ENCODE assay signal across 23 cellular contexts in the genomic region with DNA sequence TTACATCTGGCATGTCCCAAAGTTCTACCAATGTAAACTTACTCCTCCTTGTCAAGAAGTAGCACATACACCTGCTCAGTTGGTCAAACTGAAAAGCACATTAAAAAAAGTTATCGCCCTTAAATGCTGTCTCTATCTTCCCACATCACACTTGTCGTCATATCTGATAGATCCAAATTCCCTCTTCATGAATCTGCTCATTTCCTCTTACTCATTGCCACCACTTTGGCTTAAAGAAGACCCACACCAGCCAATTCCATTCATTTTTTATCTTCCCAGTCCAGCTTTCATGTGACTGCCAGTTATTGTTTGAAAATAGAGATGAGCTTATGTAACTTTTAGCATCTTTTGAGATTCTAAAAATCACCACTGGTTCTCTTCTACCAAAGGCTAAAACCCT.
DNase-seq lines count a peak whose midpoint lies in the region; ATAC-seq and TF ChIP-seq lines count a peak whose summit lies in the region.
"Had no signal": no experiment of that assay in that cellular context is flagged by ENCODE, and none has a peak within 500 bp of the region (broad histone marks: within the 10 kb centered on the region; RNA-seq: fewer than 3 reads in every experiment).

No MANE protein-coding gene starts in this region.

- no peaks in the 10 kb centered on the region for H4K20me1 ChIP-seq in SK-N-SH (ENCODE audit: insufficient read depth)

- H3K27me3 Mint-ChIP-seq in activated naive CD8-positive, alpha-beta T cell treated with anti-CD3 and anti-CD28 coated beads for 36 hours: no peaks in the 10 kb centered on the region

- peaks cover 0 to 4% of the 10 kb centered on the region in 2 experiments; a peak in 1 of 4 replicates for H3K4me1 ChIP-seq in SK-N-SH (ENCODE audit: control insufficient read depth in 1 of 2, insufficient read depth in 2 of 2, low read depth in 1 of 2, low read length in 1 of 2)
- H3K4me1 ChIP-seq in mesenchymal stem cell (ENCODE audit: control insufficient read depth, insufficient read depth, low read depth, low read length): no peaks in the 10 kb centered on the region

- H2BK5ac ChIP-seq in mesenchymal stem cell (ENCODE audit: low read depth, low read length, poor library complexity, severe bottlenecking): no peak overlapping the region

- no peaks in the 10 kb centered on the region for H3K79me1 ChIP-seq in mesenchymal stem cell (replicated peaks; ENCODE audit: low read length, poor library complexity, severe bottlenecking)

- CTCF ChIA-PET in SK-N-SH (lab: Yijun Ruan, JAX): interaction anchor here (0.9 to 1.0 kb wide), 3 partner anchors 10 to 222 kb away, joined by 3 to 4 read pairs (median 3); no protein-coding TSS in a partner anchor

- no peak for DNase-seq in SK-N-SH
- peak; percentile 79 for DNase-seq in HT1080 (ENCODE audit: low read depth)
- DNase-seq in kidney tubule cell (ENCODE audit: low spot score): peak; percentile 13
- DNase-seq in activated naive CD8-positive, alpha-beta T cell treated with anti-CD3 and anti-CD28 coated beads for 36 hours: no peak
- DNase-seq in NCI-H524 treated with DMSO at 0.1 percent for 48 hours (lab: John Stamatoyannopoulos, UW): no peak
- no peak for DNase-seq in mesenchymal stem cell
- DNase-seq: KBM-7; NCI-H1092; NCI-H1436; NCI-H1930; NCI-H2227 treated with DMSO at 0.1 percent for 48 hours; NCI-H510A; NCI-H774; NK-92 treated with Interleukin-12 subunit alpha and Interleukin-12 subunit beta, amount 100 ng/mL, for 24 hours; SHP77 treated with DMSO at 0.1 percent for 48 hours had no signal

- H3K23ac ChIP-seq in mesenchymal stem cell (ENCODE audit: low read length in 2 of 2): no peak overlapping the region

- H3K9me3 ChIP-seq in SK-N-SH (no peaks in the 10 kb centered on the region), mesenchymal stem cell (ENCODE audit: control insufficient read depth, low read length) (no peaks in the 10 kb centered on the region)

- no peaks in the 10 kb centered on the region for H3F3A ChIP-seq in SK-N-SH (replicated peaks; ENCODE audit: insufficient read depth)

- H2BK12ac ChIP-seq in mesenchymal stem cell (ENCODE audit: low read length in 2 of 2): no peak overlapping the region

- no peak overlapping the region for H3K27ac Mint-ChIP-seq in activated naive CD8-positive, alpha-beta T cell treated with anti-CD3 and anti-CD28 coated beads for 36 hours

- TF ChIP-seq CTCF in SK-N-SH (IDR thresholded peaks at IDR 0.05): no peak

- H3K27ac ChIP-seq in SK-N-SH (ENCODE audit: low read depth in 2 of 2, low read length in 1 of 2) (peak overlapping the region in 1 of 2 experiments; percentile 67; a peak in 2 of 4 replicates), mesenchymal stem cell (ENCODE audit: low read length, poor library complexity, severe bottlenecking) (no peak overlapping the region)
- H3K27ac ChIP-seq: 22Rv1, C4-2B, RWPE1, SK-N-MC had no signal

- H2BK120ac ChIP-seq in mesenchymal stem cell (ENCODE audit: low read depth, low read length): no peak overlapping the region

- no peaks in the 10 kb centered on the region for H3K9me3 Mint-ChIP-seq in activated naive CD8-positive, alpha-beta T cell treated with anti-CD3 and anti-CD28 coated beads for 36 hours

- no peak overlapping the region for H4K91ac ChIP-seq in mesenchymal stem cell (ENCODE audit: low read length)

- H3K4me3 Mint-ChIP-seq in activated naive CD8-positive, alpha-beta T cell treated with anti-CD3 and anti-CD28 coated beads for 36 hours: no peak overlapping the region

- no peak overlapping the region for H3K14ac ChIP-seq in mesenchymal stem cell (ENCODE audit: low read length in 2 of 2)

- H2BK15ac ChIP-seq in mesenchymal stem cell (ENCODE audit: low read depth, poor library complexity, severe bottlenecking): no peak overlapping the region

- no peak overlapping the region for H3K4me2 ChIP-seq in SK-N-SH
- no peak overlapping the region for H3K4me2 ChIP-seq in mesenchymal stem cell (ENCODE audit: low read length, poor library complexity, severe bottlenecking)

- H3K27me3 ChIP-seq in SK-N-SH (ENCODE audit: insufficient read depth) (no peaks in the 10 kb centered on the region), mesenchymal stem cell (ENCODE audit: control insufficient read depth in 1 of 2, insufficient read depth in 1 of 2, low read length in 2 of 2) (no peaks in the 10 kb centered on the region)

- WGBS in SK-N-SH (ENCODE audit: low lambda C conversion rate): 28% methylated on average over 2 of the region's 2 CpGs
- 63% methylated on average over 2 of the region's 2 CpGs for WGBS in mesenchymal stem cell

- H4K8ac ChIP-seq in mesenchymal stem cell (ENCODE audit: low read length): no peak overlapping the region

- no peaks in the 10 kb centered on the region for H3K4me1 Mint-ChIP-seq in activated naive CD8-positive, alpha-beta T cell treated with anti-CD3 and anti-CD28 coated beads for 36 hours

- H3K36me3 ChIP-seq in SK-N-SH (replicated peaks in 1 of 2; ENCODE audit: control insufficient read depth in 1 of 2, insufficient read depth in 2 of 2, low read length in 1 of 2): no peaks in the 10 kb centered on the region
- H3K36me3 ChIP-seq in mesenchymal stem cell (ENCODE audit: control insufficient read depth in 1 of 2, insufficient read depth in 2 of 2, low read depth in 1 of 2, low read length in 2 of 2): no peaks in the 10 kb centered on the region

- H3K18ac ChIP-seq in mesenchymal stem cell (ENCODE audit: low read depth in 1 of 2, low read length in 2 of 2): no peak overlapping the region

- H3K4me3 ChIP-seq in SK-N-SH (ENCODE audit: low read depth in 2 of 2, low read length in 1 of 2): no peak overlapping the region
- H3K4me3 ChIP-seq in mesenchymal stem cell (ENCODE audit: insufficient read depth in 1 of 2, low read depth in 1 of 2, low read length in 2 of 2): no peak overlapping the region
- H3K4me3 ChIP-seq: SK-N-MC had no signal

- H3K9ac ChIP-seq in SK-N-SH: no peak overlapping the region
- no peak overlapping the region for H3K9ac ChIP-seq in mesenchymal stem cell (ENCODE audit: low read length)

- POLR2A ChIA-PET in SK-N-SH (lab: Yijun Ruan, JAX): no interaction called here

- no peak overlapping the region for H2AK5ac ChIP-seq in mesenchymal stem cell (ENCODE audit: low read length, severe bottlenecking)

- no peaks in the 10 kb centered on the region for H3K36me3 Mint-ChIP-seq in activated naive CD8-positive, alpha-beta T cell treated with anti-CD3 and anti-CD28 coated beads for 36 hours

- peak in 1 of 2 experiments; percentile 87; a peak in 2 of 4 replicates for TF ChIP-seq EP300 in SK-N-SH (IDR thresholded peaks at IDR 0.05; ENCODE audit: borderline replicate concordance in 1 of 2, low read depth in 1 of 2, low read length in 1 of 2)

- ATAC-seq in SK-N-SH treated with all-trans-retinoic acid at 6 μM for 48 hours (no peak; the same call in 2 of the 3 replicates), HG02588 (IDR thresholded peaks at IDR 0.05; ENCODE audit: unreplicated experiment) (no peak)
- ATAC-seq: HCT116, HepG2 had no signal

- no peak for TF ChIP-seq RAD21 in SK-N-SH (IDR thresholded peaks at IDR 0.05; ENCODE audit: low read length)

- H3K79me2 ChIP-seq in SK-N-SH (ENCODE audit: insufficient read depth): no peaks in the 10 kb centered on the region

- no peaks in the 10 kb centered on the region for H3K9me2 ChIP-seq in SK-N-SH

- H2AFZ ChIP-seq in SK-N-SH (ENCODE audit: low read depth): no peak overlapping the region
- no peak overlapping the region for H2AFZ ChIP-seq in mesenchymal stem cell (ENCODE audit: low read depth, low read length)

- no peak overlapping the region for H3K4ac ChIP-seq in mesenchymal stem cell (ENCODE audit: low read depth in 1 of 2, low read length in 2 of 2)

TF ChIP-seq in SK-N-SH, 30 proteins besides CTCF, POLR2A, EP300 and RAD21 (continues in another document):
- TF ChIP-seq TCF12 (IDR thresholded peaks at IDR 0.05): peak; percentile 68
- no peak for TF ChIP-seq GABPA (IDR thresholded peaks at IDR 0.05; ENCODE audit: low read depth)
- no peak for TF ChIP-seq RXRA (IDR thresholded peaks at IDR 0.05; ENCODE audit: borderline replicate concordance, low read depth)
- TF ChIP-seq FOSL2 (IDR thresholded peaks at IDR 0.05; ENCODE audit: borderline replicate concordance, low read depth): peak; percentile 67; the same call in 1 of the 2 replicates
- TF ChIP-seq, protein P1, sequence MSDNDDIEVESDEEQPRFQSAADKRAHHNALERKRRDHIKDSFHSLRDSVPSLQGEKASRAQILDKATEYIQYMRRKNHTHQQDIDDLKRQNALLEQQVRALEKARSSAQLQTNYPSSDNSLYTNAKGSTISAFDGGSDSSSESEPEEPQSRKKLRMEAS (IDR thresholded peaks at IDR 0.05; ENCODE audit: low read depth): peak; percentile 43; the same call in 1 of the 2 replicates
- TF ChIP-seq, protein P2, sequence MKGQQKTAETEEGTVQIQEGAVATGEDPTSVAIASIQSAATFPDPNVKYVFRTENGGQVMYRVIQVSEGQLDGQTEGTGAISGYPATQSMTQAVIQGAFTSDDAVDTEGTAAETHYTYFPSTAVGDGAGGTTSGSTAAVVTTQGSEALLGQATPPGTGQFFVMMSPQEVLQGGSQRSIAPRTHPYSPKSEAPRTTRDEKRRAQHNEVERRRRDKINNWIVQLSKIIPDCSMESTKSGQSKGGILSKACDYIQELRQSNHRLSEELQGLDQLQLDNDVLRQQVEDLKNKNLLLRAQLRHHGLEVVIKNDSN (IDR thresholded peaks at IDR 0.05; ENCODE audit: borderline replicate concordance, low read depth): no peak
- no peak for TF ChIP-seq TAF1 (IDR thresholded peaks at IDR 0.05; ENCODE audit: borderline replicate concordance, low read depth, low read length)

TF ChIP-seq in SK-N-SH treated with all-trans-retinoic acid at 6 μM for 48 hours, 23 proteins besides CTCF, POLR2A, EP300 and RAD21 (continues in another document):
- no peak for TF ChIP-seq ZNF8 (CRISPR knock-in tag; IDR thresholded peaks at IDR 0.05)
- TF ChIP-seq ZC3H10 (CRISPR knock-in tag; IDR thresholded peaks at IDR 0.05): no peak
- TF ChIP-seq ZNF70 (CRISPR knock-in tag; IDR thresholded peaks at IDR 0.05): no peak
- no peak for TF ChIP-seq TOX (CRISPR knock-in tag; IDR thresholded peaks at IDR 0.05; ENCODE audit: borderline replicate concordance)
- no peak for TF ChIP-seq ISL1 (CRISPR knock-in tag; IDR thresholded peaks at IDR 0.05)
- TF ChIP-seq SNAI2 (CRISPR knock-in tag; IDR thresholded peaks at IDR 0.05): no peak

Comparison
In these comparisons a context has a peak if more than half of its experiments do, and no peak if none do; other contexts are left out.
1. DNase-seq: peak in HT1080 (single experiment) and kidney tubule cell (single experiment); none in SK-N-SH (single experiment), activated naive CD8-positive, alpha-beta T cell treated with anti-CD3 and anti-CD28 coated beads for 36 hours (single experiment), NCI-H524 treated with DMSO at 0.1 percent for 48 hours (single experiment) and mesenchymal stem cell (single experiment).